21 cellular contexts compared by ENCODE assay signal in genomic region chr17:80923211-80924110, GRCh38.
DNase-seq lines count a peak whose midpoint lies in the region; ATAC-seq, FAIRE-seq and TF ChIP-seq lines count a peak whose summit lies in the region.
"Had no signal": no experiment of that assay in that cellular context is flagged by ENCODE, and none has a peak within 500 bp of the region (broad histone marks: within the 10 kb centered on the region; RNA-seq: fewer than 3 reads in every experiment).

No MANE protein-coding gene starts in this region.

- H3K4me1 ChIP-seq in foreskin keratinocyte, result no peaks in the 10 kb centered on the region
- H3K4me1 ChIP-seq: HAP-1, Peyer's patch had no signal

- DNase-seq in cardiac septum (ENCODE audit: low spot score) (peak; percentile 50), left ventricle myocardium superior (no peak), foreskin keratinocyte (no peak), posterior vena cava (ENCODE audit: low spot score) (peak; percentile 79), urothelium cell line (ENCODE audit: low spot score) (no peak), glomerular visceral epithelial cell (ENCODE audit: extremely low spot score) (no peak), SIG-M5 (lab: John Stamatoyannopoulos, UW) (no peak)
- DNase-seq: 8988T, EL, MG63, NCI-H1417, NCI-H1694 treated with DMSO at 0.1 percent for 48 hours, NCI-H2081 treated with DMSO at 0.1 percent for 48 hours, NCI-H2171 treated with DMSO at 0.1 percent for 48 hours, NCI-H524 treated with DMSO at 0.1 percent for 48 hours, NCI-H82 had no signal

- H3K27ac ChIP-seq in foreskin keratinocyte, result no peak overlapping the region
- H3K27ac ChIP-seq: Peyer's patch had no signal

- H3K27me3 ChIP-seq in foreskin keratinocyte, result no peaks in the 10 kb centered on the region
- H3K27me3 ChIP-seq: MG63, Peyer's patch had no signal

- ATAC-seq in left ventricle myocardium superior (no peak), foreskin keratinocyte (no peak), HG02642 (IDR thresholded peaks at IDR 0.05; ENCODE audit: poor library complexity, unreplicated experiment) (no peak)
- ATAC-seq: GM23338, Right ventricle myocardium inferior had no signal

- TF ChIP-seq CTCF in foreskin keratinocyte (conservative IDR thresholded peaks at IDR 0.05), result peak; percentile 18

- peak; percentile 32 for FAIRE-seq in urothelium cell line (lab: Jason Lieb, UNC)

- intact Hi-C loops in cardiac septum (cut with DNase I) (no loop called here), left ventricle myocardium superior (cut with micrococcal nuclease) (no loop called here), posterior vena cava (cut with DNase I) (no loop called here)

Comparison
In these comparisons a context has a peak if more than half of its experiments do, and no peak if none do; other contexts are left out.
1. DNase-seq: peak in cardiac septum (single experiment) and posterior vena cava (single experiment); none in left ventricle myocardium superior (single experiment), foreskin keratinocyte (0 of 2), urothelium cell line (single experiment), glomerular visceral epithelial cell (single experiment) and SIG-M5 (single experiment).